Comparison of ENCODE assay signal across 10 cellular contexts in genomic region chr6:45608252-45608911, GRCh38.
DNase-seq lines count a peak whose midpoint lies in the region; FAIRE-seq and TF ChIP-seq lines count a peak whose summit lies in the region.
"Had no signal": no experiment of that assay in that cellular context is flagged by ENCODE, and none has a peak within 500 bp of the region (broad histone marks: within the 10 kb centered on the region; RNA-seq: fewer than 3 reads in every experiment).

No MANE protein-coding gene starts in this region.

- WGBS in adrenal gland, 4 donors, result 82 to 90% (median 86%) methylated on average over 10 of the region's 10 CpGs

- H3K4me3 ChIP-seq in cardiac fibroblast (replicated peaks in 1 of 2; ENCODE audit: low read depth in 2 of 2, low read length in 2 of 2) (no peak overlapping the region), osteoblast (ENCODE audit: insufficient read depth, low read length) (no peak overlapping the region), Peyer's patch (no peak overlapping the region), BE2C (ENCODE audit: low read depth, low read length) (no peak overlapping the region), adrenal gland (no peak overlapping the region)

- peaks cover 15% of the 10 kb centered on the region for H3K4me1 ChIP-seq in osteoblast (ENCODE audit: insufficient read depth, low read length)
- no peaks in the 10 kb centered on the region for H3K4me1 ChIP-seq in Peyer's patch
- H3K4me1 ChIP-seq in BE2C, result no peaks in the 10 kb centered on the region
- H3K4me1 ChIP-seq in adrenal gland (replicated peaks in 1 of 2), result no peaks in the 10 kb centered on the region

- intact Hi-C loops in adrenal gland (cut with DNase I), result no loop called here

- H3K27ac ChIP-seq in osteoblast (ENCODE audit: low read depth, low read length) (peak overlapping the region; percentile 4), Peyer's patch (no peak overlapping the region), adrenal gland (no peak overlapping the region)
- H3K27ac ChIP-seq: neutrophil had no signal

- TF ChIP-seq CTCF in cardiac fibroblast (IDR thresholded peaks at IDR 0.05; ENCODE audit: low read depth, low read length) (no peak), osteoblast (IDR thresholded peaks at IDR 0.05; ENCODE audit: extremely low read depth, low read depth, low read length) (no peak), Peyer's patch (IDR thresholded peaks at IDR 0.05) (no peak), BE2C (IDR thresholded peaks at IDR 0.05; ENCODE audit: low read depth, low read length) (no peak), adrenal gland (IDR thresholded peaks at IDR 0.05) (no peak)

- H4K20me1 ChIP-seq in osteoblast (ENCODE audit: insufficient read depth, low read length), result no peaks in the 10 kb centered on the region

- peak; percentile 78 for DNase-seq in ELR (ENCODE audit: low read depth)
- DNase-seq in RCC 7860 (ENCODE audit: low spot score), result peak; percentile 90
- peak; percentile 48 to 75 for DNase-seq in cardiac fibroblast (ENCODE audit: low read depth in 2 of 2)
- DNase-seq in osteoblast (ENCODE audit: insufficient read length, low spot score, missing footprints), result peak; percentile 61
- DNase-seq in ACHN, result no peak
- DNase-seq in Peyer's patch, result no peak
- no peak for DNase-seq in BE2C
- DNase-seq in adrenal gland, result no peak
- DNase-seq: activated CD4-positive, alpha-beta T cell treated with anti-CD3 and anti-CD28 coated beads for 4 hours had no signal

- H3K36me3 ChIP-seq in osteoblast (ENCODE audit: insufficient read depth, low read length) (no peaks in the 10 kb centered on the region), Peyer's patch (no peaks in the 10 kb centered on the region), BE2C (no peaks in the 10 kb centered on the region), adrenal gland (replicated peaks in 1 of 2) (no peaks in the 10 kb centered on the region)
- H3K36me3 ChIP-seq: neutrophil had no signal

- TF ChIP-seq POLR2A in Peyer's patch (IDR thresholded peaks at IDR 0.05), result no peak
- TF ChIP-seq POLR2A in adrenal gland (IDR thresholded peaks at IDR 0.05), result no peak

- H3K79me2 ChIP-seq in osteoblast (ENCODE audit: insufficient read depth, low read length), result no peaks in the 10 kb centered on the region

- H3K27me3 ChIP-seq in osteoblast (ENCODE audit: insufficient read depth, low read length), result no peaks in the 10 kb centered on the region
- H3K27me3 ChIP-seq in Peyer's patch, result no peaks in the 10 kb centered on the region
- peaks cover 3% of the 10 kb centered on the region; the same call in 1 of the 2 replicates for H3K27me3 ChIP-seq in BE2C
- H3K27me3 ChIP-seq in adrenal gland, result no peaks in the 10 kb centered on the region
- H3K27me3 ChIP-seq: neutrophil had no signal

- peak; percentile 66 for FAIRE-seq in RCC 7860 (lab: Jason Lieb, UNC)

- H3K9me3 ChIP-seq in osteoblast (ENCODE audit: low read depth, low read length) (no peaks in the 10 kb centered on the region), Peyer's patch (no peaks in the 10 kb centered on the region), BE2C (no peaks in the 10 kb centered on the region), adrenal gland (replicated peaks in 1 of 3) (no peaks in the 10 kb centered on the region)

- no peak overlapping the region for H2AFZ ChIP-seq in osteoblast (ENCODE audit: low read length)

- in situ Hi-C loops in ACHN (cut with HindIII; ENCODE audit: low pct_ligation_motif_present, low pct_unique_long_range_greater_than_20kb, low sequenced_read_pairs), result no loop called here

- peak overlapping the region; percentile 37 for H3K4me2 ChIP-seq in osteoblast (ENCODE audit: insufficient read depth, low read length)

Comparison
In these comparisons a context has a peak if more than half of its experiments do, and no peak if none do; other contexts are left out.
1. DNase-seq: peak in ELR (single experiment), RCC 7860 (single experiment), cardiac fibroblast (2 of 2) and osteoblast (single experiment); none in ACHN (single experiment), Peyer's patch (0 of 3), BE2C (single experiment) and adrenal gland (0 of 7).